In the genomic region with DNA sequence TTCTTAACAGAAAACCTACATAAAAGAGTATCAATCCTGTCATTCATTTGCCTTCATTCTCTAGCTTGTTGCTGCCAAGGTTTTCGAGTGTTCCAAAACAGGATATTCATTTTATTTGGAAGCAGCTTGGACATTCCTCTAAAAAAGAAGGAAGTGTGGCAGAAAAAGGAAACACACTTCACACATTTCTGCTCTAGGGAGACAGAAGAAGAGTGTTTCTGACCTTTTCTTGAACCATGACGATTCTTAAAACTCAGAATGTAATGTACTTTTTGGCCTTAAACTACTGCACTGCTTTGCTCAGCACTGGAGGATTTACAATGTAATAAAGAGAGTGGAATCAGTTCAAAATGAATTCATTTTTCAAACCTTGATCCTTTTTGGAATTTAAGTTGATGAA, we compare ENCODE assay signal across 23 cellular contexts.
A peak's percentile ranks its signal among the peaks of the same experiment; 100 is the strongest.
DNase-seq lines count a peak whose midpoint lies in the region; ATAC-seq, FAIRE-seq and TF ChIP-seq lines count a peak whose summit lies in the region.
"Had no signal": no experiment of that assay in that cellular context is flagged by ENCODE, and none has a peak within 500 bp of the region (broad histone marks: within the 10 kb centered on the region; RNA-seq: fewer than 3 reads in every experiment).

No MANE protein-coding gene starts in this region.

- H3K27ac Mint-ChIP-seq in endothelial cell (ENCODE audit: unreplicated experiment) (peak overlapping the region; percentile 96), mesothelial cell of epicardium (peak overlapping the region; percentile 66)
- H3K27ac Mint-ChIP-seq: activated naive CD8-positive, alpha-beta T cell treated with anti-CD3 and anti-CD28 coated beads, Interleukin-2, amount 10 ng/mL, durations not matched to agents 7 days and 5 days; T-helper 1 cell treated with Interleukin-12 subunit alpha and Interleukin-12 subunit beta and Interleukin-4 antibody, amounts not matched to agents 30 μg/mL and 1 μg/mL, for 36 hours had no signal

- no peak for DNase-seq in left ventricle myocardium inferior
- no peak for DNase-seq in cardiac septum (ENCODE audit: low spot score)
- DNase-seq in endothelial cell (ENCODE audit: low spot score) = no peak
- DNase-seq in mesothelial cell of epicardium (ENCODE audit: low spot score in 2 of 2, unreplicated experiment in 2 of 2) = no peak
- no peak for DNase-seq in NCI-H2029 treated with DMSO at 0.1 percent for 48 hours (lab: John Stamatoyannopoulos, UW)
- no peak for DNase-seq in GM13976 (ENCODE audit: low spot score)
- no peak for DNase-seq in HTR-8/SVneo (ENCODE audit: insufficient read length, low spot score)
- DNase-seq: activated CD8-positive, alpha-beta memory T cell treated with anti-CD3 and anti-CD28 coated beads, Interleukin-2, amount 50 U/mL, for 48 hours; activated naive CD8-positive, alpha-beta T cell treated with anti-CD3 and anti-CD28 coated beads, Interleukin-2, amount 10 ng/mL, durations not matched to agents 7 days and 5 days; cortex of kidney; foreskin fibroblast; GOT3; Karpas-422; kidney; naive thymus-derived CD4-positive, alpha-beta T cell; NCI-H1694; NCI-H524; PC-3; stomach had no signal

- H3K36me3 ChIP-seq in left ventricle myocardium inferior = no peaks in the 10 kb centered on the region
- H3K36me3 ChIP-seq: stomach had no signal

- H3K4me3 Mint-ChIP-seq in endothelial cell (ENCODE audit: unreplicated experiment) (no peak overlapping the region), mesothelial cell of epicardium (no peak overlapping the region)
- H3K4me3 Mint-ChIP-seq: activated naive CD8-positive, alpha-beta T cell treated with anti-CD3 and anti-CD28 coated beads, Interleukin-2, amount 10 ng/mL, durations not matched to agents 7 days and 5 days; naive thymus-derived CD4-positive, alpha-beta T cell; T-helper 1 cell treated with Interleukin-12 subunit alpha and Interleukin-12 subunit beta and Interleukin-4 antibody, amounts not matched to agents 30 μg/mL and 1 μg/mL, for 36 hours had no signal

- peak overlapping the region; percentile 47 for H3K27ac ChIP-seq in left ventricle myocardium inferior (replicated peaks)
- H3K27ac ChIP-seq: skin epidermis had no signal

- no peak for TF ChIP-seq CTCF in left ventricle myocardium inferior (IDR thresholded peaks at IDR 0.05; ENCODE audit: borderline replicate concordance)
- no peak for TF ChIP-seq CTCF in endothelial cell (IDR thresholded peaks at IDR 0.05; ENCODE audit: unreplicated experiment)
- TF ChIP-seq CTCF in mesothelial cell of epicardium (IDR thresholded peaks at IDR 0.05; ENCODE audit: unreplicated experiment) = no peak
- no peak for TF ChIP-seq CTCF in GM13976 (IDR thresholded peaks at IDR 0.05; ENCODE audit: borderline replicate concordance, control extremely low read depth, extremely low read depth, insufficient read depth, missing control alignments)

- H3K4me3 ChIP-seq in left ventricle myocardium inferior = no peak overlapping the region
- H3K4me3 ChIP-seq: skin epidermis, stomach had no signal

- H3K9me3 Mint-ChIP-seq in endothelial cell (ENCODE audit: unreplicated experiment) (no peaks in the 10 kb centered on the region), mesothelial cell of epicardium (no peaks in the 10 kb centered on the region)
- H3K9me3 Mint-ChIP-seq: activated naive CD8-positive, alpha-beta T cell treated with anti-CD3 and anti-CD28 coated beads, Interleukin-2, amount 10 ng/mL, durations not matched to agents 7 days and 5 days; T-helper 1 cell treated with Interleukin-12 subunit alpha and Interleukin-12 subunit beta and Interleukin-4 antibody, amounts not matched to agents 30 μg/mL and 1 μg/mL, for 36 hours had no signal

- no peak for ATAC-seq in GM18867 (IDR thresholded peaks at IDR 0.05; ENCODE audit: unreplicated experiment)
- ATAC-seq: naive thymus-derived CD4-positive, alpha-beta T cell; PC-3 had no signal

- in situ Hi-C loops in GM13976 (cut with MboI; ENCODE audit: low sequenced_read_pairs, unreplicated experiment) = no loop called here

- H3K27me3 ChIP-seq in left ventricle myocardium inferior (ENCODE audit: low read depth) = no peaks in the 10 kb centered on the region
- H3K27me3 ChIP-seq: stomach had no signal

- H3K4me1 Mint-ChIP-seq in endothelial cell (ENCODE audit: unreplicated experiment) (peaks cover 51% of the 10 kb centered on the region), mesothelial cell of epicardium (peaks cover 47% of the 10 kb centered on the region)

- no peaks in the 10 kb centered on the region for H3K9me3 ChIP-seq in left ventricle myocardium inferior (replicated peaks)
- H3K9me3 ChIP-seq: stomach had no signal

- H3K27me3 Mint-ChIP-seq in endothelial cell (ENCODE audit: unreplicated experiment) = no peaks in the 10 kb centered on the region
- H3K27me3 Mint-ChIP-seq in mesothelial cell of epicardium (ENCODE audit: low read depth) = no peaks in the 10 kb centered on the region
- H3K27me3 Mint-ChIP-seq: activated naive CD8-positive, alpha-beta T cell treated with anti-CD3 and anti-CD28 coated beads, Interleukin-2, amount 10 ng/mL, durations not matched to agents 7 days and 5 days had no signal

- intact Hi-C loops in left ventricle myocardium inferior (cut with micrococcal nuclease) (no loop called here), cardiac septum (cut with DNase I) (loop anchor here (5.0 kb wide), 1 partner anchor 91 kb away; no protein-coding TSS in a partner anchor)

- peaks cover 35% of the 10 kb centered on the region for H3K4me1 ChIP-seq in left ventricle myocardium inferior

- no peaks in the 10 kb centered on the region for H3K36me3 Mint-ChIP-seq in endothelial cell (ENCODE audit: low read depth, unreplicated experiment)
- peaks cover 14% of the 10 kb centered on the region for H3K36me3 Mint-ChIP-seq in mesothelial cell of epicardium
- H3K36me3 Mint-ChIP-seq: activated naive CD8-positive, alpha-beta T cell treated with anti-CD3 and anti-CD28 coated beads, Interleukin-2, amount 10 ng/mL, durations not matched to agents 7 days and 5 days had no signal

- FAIRE-seq in HTR-8/SVneo (lab: Jason Lieb, UNC) = no peak
- FAIRE-seq: GM18507, kidney had no signal
